Comparison of ENCODE assay signal across 8 cellular contexts in the genomic region with DNA sequence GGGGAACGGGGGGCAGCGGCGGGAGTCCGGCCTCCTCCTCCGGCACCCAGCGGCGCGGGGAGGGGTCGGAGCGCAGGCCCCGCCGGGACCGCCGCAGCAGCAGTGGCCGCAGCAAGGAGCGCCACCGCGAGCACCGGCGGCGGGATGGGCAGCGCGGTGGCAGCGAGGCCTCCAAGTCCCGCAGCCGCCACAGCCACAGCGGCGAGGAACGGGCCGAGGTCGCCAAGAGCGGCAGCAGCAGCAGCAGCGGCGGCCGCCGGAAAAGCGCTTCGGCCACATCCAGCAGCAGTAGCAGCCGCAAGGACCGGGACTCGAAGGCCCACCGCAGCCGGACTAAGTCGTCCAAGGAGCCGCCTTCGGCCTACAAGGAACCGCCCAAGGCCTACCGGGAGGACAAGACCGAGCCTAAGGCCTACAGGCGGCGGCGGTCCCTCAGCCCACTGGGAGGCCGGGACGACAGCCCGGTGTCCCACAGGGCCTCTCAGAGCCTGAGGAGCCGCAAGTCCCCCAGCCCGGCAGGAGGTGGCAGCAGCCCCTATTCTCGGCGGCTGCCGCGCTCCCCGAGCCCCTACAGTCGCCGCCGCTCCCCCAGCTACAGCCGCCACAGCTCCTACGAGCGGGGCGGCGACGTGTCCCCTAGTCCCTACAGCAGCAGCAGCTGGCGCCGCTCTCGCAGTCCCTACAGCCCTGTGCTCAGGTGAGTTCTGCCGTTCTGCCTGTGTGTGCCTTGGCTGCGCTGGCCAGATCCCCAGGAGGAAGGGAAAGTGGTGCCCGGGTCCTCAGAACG. TPM values are rescaled to one million over a fixed set of nuclear protein-coding genes. Genes with fewer than 3 reads are reported as not detected.
DNase-seq lines count a peak whose midpoint lies in the region; ATAC-seq, FAIRE-seq and TF ChIP-seq lines count a peak whose summit lies in the region.

No MANE protein-coding gene starts in this region.

- peak overlapping the region; percentile 93 for H3K9ac ChIP-seq in endodermal cell (ENCODE audit: extremely low read depth, low read length, poor library complexity, severe bottlenecking)

- peak; percentile 41 to 77 for DNase-seq in A549 (ENCODE audit: low read depth in 1 of 2, low spot score in 1 of 2)
- DNase-seq in NCI-H526 treated with DMSO at 0.1 percent for 48 hours (lab: John Stamatoyannopoulos, UW), result peak; percentile 34
- DNase-seq in activated CD8-positive, alpha-beta memory T cell treated with anti-CD3 and anti-CD28 coated beads, Interleukin-2, amount 10 ng/mL, durations not matched to agents 7 days and 5 days, result peak; percentile 83
- DNase-seq in endodermal cell, result peak; percentile 88
- DNase-seq in midbrain (lab: John Stamatoyannopoulos, UW), result peak; percentile 39
- peak; percentile 53 to 61 for DNase-seq in stimulated activated CD8-positive, alpha-beta memory T cell treated with anti-CD3 and anti-CD28 coated beads, Interleukin-2, amount 100 ng/mL, for 48 hours (ENCODE audit: low read depth in 2 of 2)

- H3K27me3 Mint-ChIP-seq in activated CD8-positive, alpha-beta memory T cell treated with anti-CD3 and anti-CD28 coated beads, Interleukin-2, amount 10 ng/mL, durations not matched to agents 7 days and 5 days, result peaks cover 4% of the 10 kb centered on the region
- no peaks in the 10 kb centered on the region for H3K27me3 Mint-ChIP-seq in endodermal cell (ENCODE audit: insufficient read depth)

- 0% methylated on average over 22 of the region's 78 CpGs for WGBS in A549 (ENCODE audit: missing lambda C conversion rate)
- WGBS in endodermal cell (ENCODE audit: insufficient coverage in 1 of 2, insufficient read length in 1 of 2), 2 experiments, result 0% methylated on average over 26 to 78 of the region's 78 CpGs

- peaks cover 26% of the 10 kb centered on the region for H3K36me3 Mint-ChIP-seq in activated CD8-positive, alpha-beta memory T cell treated with anti-CD3 and anti-CD28 coated beads, Interleukin-2, amount 10 ng/mL, durations not matched to agents 7 days and 5 days
- peaks cover 9% of the 10 kb centered on the region for H3K36me3 Mint-ChIP-seq in endodermal cell (ENCODE audit: low read depth)

- H3K4me1 Mint-ChIP-seq in activated CD8-positive, alpha-beta memory T cell treated with anti-CD3 and anti-CD28 coated beads, Interleukin-2, amount 10 ng/mL, durations not matched to agents 7 days and 5 days, result peaks cover 50% of the 10 kb centered on the region
- peaks cover 13% of the 10 kb centered on the region for H3K4me1 Mint-ChIP-seq in endodermal cell

- ATAC-seq in A549 (peak; percentile 37 to 39), GM18502 (IDR thresholded peaks at IDR 0.05; ENCODE audit: poor library complexity, unreplicated experiment) (peak; percentile 34), HG03045 (IDR thresholded peaks at IDR 0.05; ENCODE audit: unreplicated experiment) (peak; percentile 27)
- ATAC-seq in activated CD8-positive, alpha-beta memory T cell treated with anti-CD3 and anti-CD28 coated beads, Interleukin-2, amount 10 ng/mL, durations not matched to agents 7 days and 5 days, result peak; percentile 20

- TF ChIP-seq RAD21 in A549 (conservative IDR thresholded peaks at IDR 0.05 in 1 of 2, IDR thresholded peaks at IDR 0.05 in 1 of 2), result peak; percentile 28 to 65; a peak in 3 of 5 replicates

- peak; percentile 18; the same call in 1 of the 2 replicates for TF ChIP-seq POLR2A in A549 (IDR thresholded peaks at IDR 0.05; ENCODE audit: low read length)

- H3K27ac ChIP-seq in A549, result peak overlapping the region; percentile 99 to 100
- H3K27ac ChIP-seq in endodermal cell (ENCODE audit: low read depth, low read length), result peak overlapping the region; percentile 95

- peak overlapping the region; percentile 94 for H3K27ac Mint-ChIP-seq in activated CD8-positive, alpha-beta memory T cell treated with anti-CD3 and anti-CD28 coated beads, Interleukin-2, amount 10 ng/mL, durations not matched to agents 7 days and 5 days
- H3K27ac Mint-ChIP-seq in endodermal cell, result peak overlapping the region; percentile 93

- peak overlapping the region; percentile 98 for H3K4me3 Mint-ChIP-seq in activated CD8-positive, alpha-beta memory T cell treated with anti-CD3 and anti-CD28 coated beads, Interleukin-2, amount 10 ng/mL, durations not matched to agents 7 days and 5 days
- peak overlapping the region; percentile 96 for H3K4me3 Mint-ChIP-seq in endodermal cell

- FAIRE-seq in A549 (lab: Jason Lieb, UNC), result no peak

- peak overlapping the region; percentile 82 for H3K4me2 ChIP-seq in A549

- no peak for TF ChIP-seq EP300 in A549 (IDR thresholded peaks at IDR 0.05)

- H3K4me3 ChIP-seq in A549, result peak overlapping the region; percentile 84
- peak overlapping the region; percentile 94 for H3K4me3 ChIP-seq in endodermal cell (ENCODE audit: low read length)

- H3K4me1 ChIP-seq in A549, result peaks cover 25% of the 10 kb centered on the region
- no peaks in the 10 kb centered on the region for H3K4me1 ChIP-seq in endodermal cell (ENCODE audit: control insufficient read depth, insufficient read depth, low read length)

- no peaks in the 10 kb centered on the region for H3K9me3 ChIP-seq in A549
- H3K9me3 ChIP-seq in endodermal cell (ENCODE audit: control insufficient read depth, low read length), result no peaks in the 10 kb centered on the region

- peaks cover 5% of the 10 kb centered on the region for H3K36me3 ChIP-seq in endodermal cell (ENCODE audit: control insufficient read depth, insufficient read depth, low read length)

- POLR2A ChIA-PET in A549 (lab: Yijun Ruan, JAX), result interaction anchor here (1.6 kb wide), 1 partner anchor 101 kb away, joined by 9 read pairs; no protein-coding TSS in a partner anchor

- TF ChIP-seq CTCF in A549 (IDR thresholded peaks at IDR 0.05) (peak; percentile 43), endodermal cell (conservative IDR thresholded peaks at IDR 0.05) (peak; percentile 67)

- CTCF ChIA-PET in A549 (lab: Yijun Ruan, JAX), result interaction anchor here (0.7 to 1.7 kb wide), 5 partner anchors 22 to 330 kb away, joined by 3 to 14 read pairs (median 6); no protein-coding TSS in a partner anchor
- CTCF ChIA-PET in activated CD8-positive, alpha-beta memory T cell treated with anti-CD3 and anti-CD28 coated beads, Interleukin-2, amount 10 ng/mL, durations not matched to agents 7 days and 5 days (lab: Charles Lee), result interaction anchor here (0.5 to 2.9 kb wide), 5 partner anchors 9 to 101 kb away, joined by 3 to 24 read pairs (median 5); no protein-coding TSS in a partner anchor

- no peaks in the 10 kb centered on the region for H3K9me3 Mint-ChIP-seq in activated CD8-positive, alpha-beta memory T cell treated with anti-CD3 and anti-CD28 coated beads, Interleukin-2, amount 10 ng/mL, durations not matched to agents 7 days and 5 days (ENCODE audit: low read depth)
- no peaks in the 10 kb centered on the region for H3K9me3 Mint-ChIP-seq in endodermal cell

- no peaks in the 10 kb centered on the region for H3K27me3 ChIP-seq in endodermal cell (ENCODE audit: control insufficient read depth, insufficient read depth, low read length, poor library complexity, severe bottlenecking)

TF ChIP-seq in A549, 52 proteins besides CTCF, POLR2A, EP300 and RAD21 (continues in another document):
- no peak for TF ChIP-seq ZSCAN20 (CRISPR knock-in tag; IDR thresholded peaks at IDR 0.05)
- TF ChIP-seq RFX5 (IDR thresholded peaks at IDR 0.05), result no peak
- TF ChIP-seq HDAC2 (IDR thresholded peaks at IDR 0.05), result no peak
- TF ChIP-seq, protein P1, sequence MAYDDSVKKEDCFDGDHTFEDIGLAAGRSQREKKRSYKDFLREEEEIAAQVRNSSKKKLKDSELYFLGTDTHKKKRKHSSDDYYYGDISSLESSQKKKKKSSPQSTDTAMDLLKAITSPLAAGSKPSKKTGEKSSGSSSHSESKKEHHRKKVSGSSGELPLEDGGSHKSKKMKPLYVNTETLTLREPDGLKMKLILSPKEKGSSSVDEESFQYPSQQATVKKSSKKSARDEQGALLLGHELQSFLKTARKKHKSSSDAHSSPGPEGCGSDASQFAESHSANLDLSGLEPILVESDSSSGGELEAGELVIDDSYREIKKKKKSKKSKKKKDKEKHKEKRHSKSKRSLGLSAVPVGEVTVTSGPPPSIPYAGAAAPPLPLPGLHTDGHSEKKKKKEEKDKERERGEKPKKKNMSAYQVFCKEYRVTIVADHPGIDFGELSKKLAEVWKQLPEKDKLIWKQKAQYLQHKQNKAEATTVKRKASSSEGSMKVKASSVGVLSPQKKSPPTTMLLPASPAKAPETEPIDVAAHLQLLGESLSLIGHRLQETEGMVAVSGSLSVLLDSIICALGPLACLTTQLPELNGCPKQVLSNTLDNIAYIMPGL (CRISPR knock-in tag; IDR thresholded peaks at IDR 0.05; ENCODE audit: borderline replicate concordance), result peak; percentile 66; the same call in 1 of the 2 replicates
- TF ChIP-seq FOSB (CRISPR knock-in tag; IDR thresholded peaks at IDR 0.05), result no peak
- no peak for TF ChIP-seq HEYL (CRISPR knock-in tag; IDR thresholded peaks at IDR 0.05)
- no peak for TF ChIP-seq MAFK (IDR thresholded peaks at IDR 0.05; ENCODE audit: partially characterized antibody)
- no peak for TF ChIP-seq CBX2 (IDR thresholded peaks at IDR 0.05; ENCODE audit: borderline replicate concordance, low read depth)
- no peak for TF ChIP-seq CBX8 (IDR thresholded peaks at IDR 0.05)
- 0 out of 2 replicates have a peak, but pooled peaks have one; percentile 33 for TF ChIP-seq PHF8 (IDR thresholded peaks at IDR 0.05; ENCODE audit: borderline replicate concordance, low read depth)
- TF ChIP-seq NR3C1 (IDR thresholded peaks at IDR 0.05), result no peak
- TF ChIP-seq, protein P2, sequence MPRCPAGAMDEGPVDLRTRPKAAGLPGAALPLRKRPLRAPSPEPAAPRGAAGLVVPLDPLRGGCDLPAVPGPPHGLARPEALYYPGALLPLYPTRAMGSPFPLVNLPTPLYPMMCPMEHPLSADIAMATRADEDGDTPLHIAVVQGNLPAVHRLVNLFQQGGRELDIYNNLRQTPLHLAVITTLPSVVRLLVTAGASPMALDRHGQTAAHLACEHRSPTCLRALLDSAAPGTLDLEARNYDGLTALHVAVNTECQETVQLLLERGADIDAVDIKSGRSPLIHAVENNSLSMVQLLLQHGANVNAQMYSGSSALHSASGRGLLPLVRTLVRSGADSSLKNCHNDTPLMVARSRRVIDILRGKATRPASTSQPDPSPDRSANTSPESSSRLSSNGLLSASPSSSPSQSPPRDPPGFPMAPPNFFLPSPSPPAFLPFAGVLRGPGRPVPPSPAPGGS (IDR thresholded peaks at IDR 0.05), result no peak

RNA-seq across cellular contexts. Expression of a gene that starts 1.3 kb away (rescaled TPM):
- polyA plus RNA-seq in A549 (2011; rRNA removed), result 39.6 and 46.5 TPM in 2 replicates
- polyA plus RNA-seq in A549 (2012; cell fraction: cytosol; rRNA removed), result 9.4 and 11.0 TPM in 2 replicates
- polyA plus RNA-seq in A549 (2012; cell fraction: nucleus; rRNA removed), result 16.7 and 16.9 TPM in 2 replicates
- polyA plus RNA-seq in A549 (2017; fragmentation: RNase III; extraction: RNeasy Plus Mini Kit Qiagen cat#74134 plus additional on column Dnase treatment), result 17.7 to 18.2 TPM (median 17.9 TPM) in 3 replicates
- polyA minus RNA-seq in A549 (2011; rRNA and poly(A)+ RNA removed), result 47.5 and 61.1 TPM in 2 replicates
- 10 to 100 TPM; 43.9 to 57.9 TPM for total RNA-seq in activated CD8-positive, alpha-beta memory T cell treated with anti-CD3 and anti-CD28 coated beads, Interleukin-2, amount 10 ng/mL, durations not matched to agents 7 days and 5 days
- total RNA-seq in endodermal cell, result 10 to 100 TPM; 60.8 to 77.7 TPM
- 35.6 TPM for polyA plus RNA-seq in endodermal cell (2013, experiment 1 of 2)
- polyA plus RNA-seq in endodermal cell (2013, experiment 2 of 2), result 45.2 TPM

Comparison
In these comparisons a context has a peak if more than half of its experiments do, and no peak if none do; other contexts are left out.
1. Peak in every context shown above with its lines: DNase-seq, ATAC-seq, H3K4me3 ChIP-seq and H3K27ac ChIP-seq.
2. DNase-seq: peak in every context shown above with its lines; median percentile 88 in endodermal cell; 83 in activated CD8-positive, alpha-beta memory T cell treated with anti-CD3 and anti-CD28 coated beads, Interleukin-2, amount 10 ng/mL, durations not matched to agents 7 days and 5 days; 59 in A549; 57 in stimulated activated CD8-positive, alpha-beta memory T cell treated with anti-CD3 and anti-CD28 coated beads, Interleukin-2, amount 100 ng/mL, for 48 hours; 39 in midbrain; 34 in NCI-H526 treated with DMSO at 0.1 percent for 48 hours.